Comparison of ENCODE assay signal across 17 cellular contexts in the genomic region with DNA sequence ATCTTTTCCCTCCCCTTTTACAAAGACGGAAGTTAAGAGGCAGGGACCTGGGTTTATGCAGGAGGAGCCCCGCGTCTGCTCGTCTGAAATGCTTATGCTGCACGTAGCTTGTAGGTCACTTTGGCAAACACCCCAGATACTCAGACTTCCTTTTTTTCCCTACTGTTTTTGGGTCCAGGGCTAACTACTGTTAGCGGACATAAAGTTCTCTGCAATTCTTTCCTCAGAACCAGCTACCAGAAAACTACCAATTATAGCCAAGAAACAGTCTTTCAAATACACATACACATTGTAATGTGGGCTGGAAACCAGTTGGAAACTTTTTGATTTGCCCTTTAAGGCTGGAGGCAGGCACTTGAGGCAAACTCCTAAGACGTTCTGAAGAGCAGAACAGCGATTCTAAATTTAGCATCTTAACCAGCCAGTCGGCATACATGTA. TPM values are rescaled to one million over a fixed set of nuclear protein-coding genes. Genes with fewer than 3 reads are reported as not detected.
A peak's percentile ranks its signal among the peaks of the same experiment; 100 is the strongest.
DNase-seq lines count a peak whose midpoint lies in the region; ATAC-seq and TF ChIP-seq lines count a peak whose summit lies in the region.
"Had no signal": no experiment of that assay in that cellular context is flagged by ENCODE, and none has a peak within 500 bp of the region (broad histone marks: within the 10 kb centered on the region; RNA-seq: fewer than 3 reads in every experiment).

No MANE protein-coding gene starts in this region.

- no peaks in the 10 kb centered on the region for H3K36me3 Mint-ChIP-seq in natural killer cell treated with Interleukin-12 subunit alpha and Interleukin-12 subunit beta and Interleukin-15 and Interleukin-18, amount 100 ng/mL, for 72 hours

- peaks cover 5% of the 10 kb centered on the region for H3K4me1 ChIP-seq in mammary epithelial cell (ENCODE audit: insufficient read depth, low read length)
- H3K4me1 ChIP-seq in hepatocyte (ENCODE audit: insufficient read depth), result peaks cover 16% of the 10 kb centered on the region
- H3K4me1 ChIP-seq in gastrocnemius medialis, result peaks cover 15 to 22% of the 10 kb centered on the region in 2 donors
- H3K4me1 ChIP-seq: neural progenitor cell, spleen had no signal

- H3K27me3 ChIP-seq in mammary epithelial cell (ENCODE audit: insufficient read depth, low read length) (no peaks in the 10 kb centered on the region), hepatocyte (no peaks in the 10 kb centered on the region), gastrocnemius medialis (no peaks in the 10 kb centered on the region)
- H3K27me3 ChIP-seq: neural progenitor cell, thyroid gland had no signal

- H4K20me1 ChIP-seq in mammary epithelial cell (ENCODE audit: insufficient read depth, low read length), result no peaks in the 10 kb centered on the region
- no peaks in the 10 kb centered on the region for H4K20me1 ChIP-seq in hepatocyte (ENCODE audit: insufficient read depth, poor library complexity, severe bottlenecking)

- H3K4me3 Mint-ChIP-seq in natural killer cell treated with Interleukin-12 subunit alpha and Interleukin-12 subunit beta and Interleukin-15 and Interleukin-18, amount 100 ng/mL, for 72 hours, result no peak overlapping the region
- H3K4me3 Mint-ChIP-seq: HFFc6, neural progenitor cell had no signal

- no peaks in the 10 kb centered on the region for H3K9me2 ChIP-seq in hepatocyte (replicated peaks; ENCODE audit: insufficient read depth)

- WGBS in mammary epithelial cell (ENCODE audit: low coverage, missing lambda C conversion rate), result 35% methylated on average over 9 of the region's 9 CpGs
- WGBS in hepatocyte (ENCODE audit: low lambda C conversion rate, missing lambda C conversion rate), result 66% methylated on average over 9 of the region's 9 CpGs

- H3K27ac Mint-ChIP-seq in natural killer cell treated with Interleukin-12 subunit alpha and Interleukin-12 subunit beta and Interleukin-15 and Interleukin-18, amount 100 ng/mL, for 72 hours, result no peak overlapping the region
- H3K27ac Mint-ChIP-seq: HFFc6, neural progenitor cell had no signal

- peak overlapping the region; percentile 31 for H2AFZ ChIP-seq in mammary epithelial cell (ENCODE audit: low read depth, low read length)
- H2AFZ ChIP-seq in hepatocyte, result no peak overlapping the region
- H2AFZ ChIP-seq: neural progenitor cell had no signal

- H3K9me3 Mint-ChIP-seq in natural killer cell treated with Interleukin-12 subunit alpha and Interleukin-12 subunit beta and Interleukin-15 and Interleukin-18, amount 100 ng/mL, for 72 hours, result no peaks in the 10 kb centered on the region
- H3K9me3 Mint-ChIP-seq: HFFc6 had no signal

- H3K4me3 ChIP-seq in mammary epithelial cell (replicated peaks in 1 of 3; ENCODE audit: insufficient read depth in 1 of 3, low read depth in 2 of 3, low read length in 3 of 3), result no peak overlapping the region
- H3K4me3 ChIP-seq in hepatocyte, result no peak overlapping the region
- H3K4me3 ChIP-seq in gastrocnemius medialis, result peak overlapping the region in 3 of 4 donors; percentile 2 to 5 (median 5)
- H3K4me3 ChIP-seq: neural progenitor cell, spleen, thyroid gland had no signal

- CTCF ChIA-PET in mammary epithelial cell (lab: Charles Lee; ENCODE audit: low non-redundant PET), result no interaction called here

- in situ Hi-C loops in mammary epithelial cell (cut with MboI; ENCODE audit: low sequenced_read_pairs in 2 of 2), result no loop called here
- in situ Hi-C loops in gastrocnemius medialis (cut with MboI; ENCODE audit: low sequenced_read_pairs in 4 of 4), result no loop called here

- ATAC-seq in gastrocnemius medialis (peak; percentile 37 to 58), GM18870 (IDR thresholded peaks at IDR 0.05; ENCODE audit: unreplicated experiment) (no peak), GM18873 (IDR thresholded peaks at IDR 0.05; ENCODE audit: low FRiP score, unreplicated experiment) (no peak)
- ATAC-seq in natural killer cell treated with Interleukin-12 subunit alpha and Interleukin-12 subunit beta and Interleukin-15 and Interleukin-18, amount 100 ng/mL, for 72 hours, result no peak
- ATAC-seq: SK-N-SH treated with all-trans-retinoic acid at 6 μM for 48 hours had no signal

- no peak overlapping the region for H3K4me2 ChIP-seq in mammary epithelial cell (ENCODE audit: insufficient read depth, low read depth, low read length)
- peak overlapping the region; percentile 13 for H3K4me2 ChIP-seq in hepatocyte
- H3K4me2 ChIP-seq: neural progenitor cell had no signal

- DNase-seq in Kasumi-1 (lab: John Stamatoyannopoulos, UW) (peak; percentile 79 to 84), mammary epithelial cell (no peak), hepatocyte (ENCODE audit: low spot score) (no peak), gastrocnemius medialis (no peak), GM19238 (ENCODE audit: insufficient read length, low spot score) (no peak)
- no peak for DNase-seq in natural killer cell treated with Interleukin-12 subunit alpha and Interleukin-12 subunit beta and Interleukin-15 and Interleukin-18, amount 100 ng/mL, for 72 hours (ENCODE audit: low spot score)
- DNase-seq: activated CD4-positive, CD25-positive, alpha-beta regulatory T cell treated with anti-CD3 and anti-CD28 coated beads, Interleukin-2, amount 50 U/mL, for 72 hours; activated T-cell treated with anti-CD3 and anti-CD28 coated beads, Interleukin-2, amount 50 U/mL, for 48 hours; HFFc6; NCI-H1092 treated with DMSO at 0.1 percent for 48 hours; NCI-H2171 treated with DMSO at 0.1 percent for 48 hours; spleen; thyroid gland had no signal

- peaks cover 39 to 51% of the 10 kb centered on the region in 2 donors for H3K27me3 Mint-ChIP-seq in natural killer cell treated with Interleukin-12 subunit alpha and Interleukin-12 subunit beta and Interleukin-15 and Interleukin-18, amount 100 ng/mL, for 72 hours

- H3K4me1 Mint-ChIP-seq in natural killer cell treated with Interleukin-12 subunit alpha and Interleukin-12 subunit beta and Interleukin-15 and Interleukin-18, amount 100 ng/mL, for 72 hours (ENCODE audit: low read depth in 2 of 2), result no peaks in the 10 kb centered on the region

- BruUV-seq in mammary epithelial cell (replicated peaks; lab: Mats Ljungman, UMichigan), result no TSS peak

- intact Hi-C loops in mammary epithelial cell (cut with micrococcal nuclease), result no loop called here
- intact Hi-C loops in gastrocnemius medialis (cut with DNase I; ENCODE audit: low total_unique reads), result no loop called here

- H3K9me3 ChIP-seq in mammary epithelial cell (replicated peaks; ENCODE audit: insufficient read depth, low read length) (no peaks in the 10 kb centered on the region), hepatocyte (ENCODE audit: low read depth) (no peaks in the 10 kb centered on the region), gastrocnemius medialis (no peaks in the 10 kb centered on the region)
- H3K9me3 ChIP-seq: thyroid gland had no signal

- peaks cover 2% of the 10 kb centered on the region for H3K36me3 ChIP-seq in mammary epithelial cell (ENCODE audit: insufficient read depth, low read length)
- H3K36me3 ChIP-seq in hepatocyte (replicated peaks; ENCODE audit: insufficient read depth, low read depth), result no peaks in the 10 kb centered on the region
- no peaks in the 10 kb centered on the region for H3K36me3 ChIP-seq in gastrocnemius medialis
- H3K36me3 ChIP-seq: neural progenitor cell, spleen, thyroid gland had no signal

- TF ChIP-seq CTCF in mammary epithelial cell (conservative IDR thresholded peaks at IDR 0.05 in 1 of 2, IDR thresholded peaks at IDR 0.05 in 1 of 2; ENCODE audit: extremely low read depth in 1 of 2, insufficient read depth in 1 of 2, low read depth in 1 of 2, low read length in 2 of 2) (no peak), hepatocyte (IDR thresholded peaks at IDR 0.05; ENCODE audit: poor library complexity) (no peak), gastrocnemius medialis (IDR thresholded peaks at IDR 0.05 in 4 of 5, conservative IDR thresholded peaks at IDR 0.05 in 1 of 5) (no peak)

- no peak overlapping the region for H3K9ac ChIP-seq in mammary epithelial cell (ENCODE audit: insufficient read depth, low read length)
- H3K9ac ChIP-seq: neural progenitor cell had no signal

- TF ChIP-seq POLR2A in gastrocnemius medialis (IDR thresholded peaks at IDR 0.05), result no peak

- H3K27ac ChIP-seq in mammary epithelial cell (ENCODE audit: insufficient read depth, low read depth, low read length) (no peak overlapping the region), hepatocyte (no peak overlapping the region), gastrocnemius medialis (peak overlapping the region; percentile 37 to 47 (median 44))
- H3K27ac ChIP-seq: neural progenitor cell, spleen, thyroid gland had no signal

- dilution Hi-C loops in mammary epithelial cell (cut with HindIII; ENCODE audit: low sequenced_read_pairs), result no loop called here

- H3K79me2 ChIP-seq in mammary epithelial cell (ENCODE audit: insufficient read depth, low read length) (no peaks in the 10 kb centered on the region), hepatocyte (no peaks in the 10 kb centered on the region)

RNA-seq across cellular contexts. Expression of gene EFNB2, which starts 50.7 kb away (rescaled TPM):
- total RNA-seq in mammary epithelial cell (10 to 100 TPM; 37.1 to 51.8 TPM), hepatocyte (59.6 and 63.3 TPM in 2 replicates), gastrocnemius medialis (1 to 10 TPM; 5.7 to 9.3 (median 6.1) TPM)
- polyA plus RNA-seq in mammary epithelial cell (32.5 TPM), hepatocyte (57.7 and 62.4 TPM in 2 replicates)
- polyA minus RNA-seq in mammary epithelial cell, result 50.8 TPM
- under 1 TPM; 0.26 to 0.28 TPM for total RNA-seq in natural killer cell treated with Interleukin-12 subunit alpha and Interleukin-12 subunit beta and Interleukin-15 and Interleukin-18, amount 100 ng/mL, for 72 hours

Comparison
In these comparisons a context has a peak if more than half of its experiments do, and no peak if none do; other contexts are left out.
1. DNase-seq: peak in Kasumi-1 (2 of 2); none in mammary epithelial cell (single experiment), hepatocyte (single experiment), gastrocnemius medialis (0 of 2), natural killer cell treated with Interleukin-12 subunit alpha and Interleukin-12 subunit beta and Interleukin-15 and Interleukin-18, amount 100 ng/mL, for 72 hours (single experiment) and GM19238 (single experiment).
2. H3K27ac ChIP-seq: peak in gastrocnemius medialis (4 of 4); none in mammary epithelial cell (single experiment) and hepatocyte (single experiment).
3. H3K4me3 ChIP-seq: peak in gastrocnemius medialis (3 of 4); none in mammary epithelial cell (0 of 3) and hepatocyte (single experiment).
4. ATAC-seq: peak in gastrocnemius medialis (2 of 2); none in natural killer cell treated with Interleukin-12 subunit alpha and Interleukin-12 subunit beta and Interleukin-15 and Interleukin-18, amount 100 ng/mL, for 72 hours (0 of 2), GM18870 (single experiment) and GM18873 (single experiment).
5. RNA of gene EFNB2, which starts 50.7 kb away (total RNA-seq): 59.6 to 63.3 TPM in hepatocyte, 37.1 to 51.8 TPM in mammary epithelial cell and 5.7 to 9.3 TPM in gastrocnemius medialis; 0.26 to 0.28 TPM in natural killer cell treated with Interleukin-12 subunit alpha and Interleukin-12 subunit beta and Interleukin-15 and Interleukin-18, amount 100 ng/mL, for 72 hours; every median in the first group is over 4 times any median in the second.